In genomic region chr16:88651276-88651988, GRCh38 we compare ENCODE assay signal across 6 cellular contexts. TPM values are rescaled to one million over a fixed set of nuclear protein-coding genes. Genes with fewer than 3 reads are reported as not detected.
A peak's percentile ranks its signal among the peaks of the same experiment; 100 is the strongest.
DNase-seq lines count a peak whose midpoint lies in the region; ATAC-seq, FAIRE-seq and TF ChIP-seq lines count a peak whose summit lies in the region.

No MANE protein-coding gene starts in this region.

- H3K4me1 ChIP-seq in A673 (ENCODE audit: insufficient read depth, low read length, poor library complexity, severe bottlenecking) (peaks cover 17% of the 10 kb centered on the region), OCI-LY3 (ENCODE audit: low read length) (peaks cover 34% of the 10 kb centered on the region)

- H4K20me1 ChIP-seq in OCI-LY3 (ENCODE audit: insufficient read depth, low read length) = peaks cover 39% of the 10 kb centered on the region

- H3K79me2 ChIP-seq in OCI-LY3 (ENCODE audit: low read length) = peaks cover 38% of the 10 kb centered on the region

- H3K4me3 ChIP-seq in A673 (ENCODE audit: low read depth, low read length, poor library complexity, severe bottlenecking) = peak overlapping the region; percentile 74
- peak overlapping the region; percentile 99 for H3K4me3 ChIP-seq in OCI-LY3 (ENCODE audit: low read length)
- H3K4me3 ChIP-seq in bronchial epithelial cell (ENCODE audit: low read depth, low read length) = peak overlapping the region; percentile 57

- no peak for FAIRE-seq in bronchial epithelial cell (lab: Jason Lieb, UNC)

- intact Hi-C loops in A673 (cut with micrococcal nuclease; ENCODE audit: unreplicated experiment) = no loop called here

- H3K9ac ChIP-seq in OCI-LY3 (ENCODE audit: low read length) = peak overlapping the region; percentile 98

- no peaks in the 10 kb centered on the region for H3K27me3 ChIP-seq in A673 (replicated peaks; ENCODE audit: insufficient read depth, low read depth, low read length, poor library complexity)
- H3K27me3 ChIP-seq in OCI-LY3 (ENCODE audit: low read depth, low read length) = no peaks in the 10 kb centered on the region
- H3K27me3 ChIP-seq in bronchial epithelial cell (ENCODE audit: control insufficient read depth, insufficient read depth, low read length) = no peaks in the 10 kb centered on the region

- ATAC-seq in GM21447 (IDR thresholded peaks at IDR 0.05; ENCODE audit: unreplicated experiment) = peak; percentile 80
- peak; percentile 7 for ATAC-seq in omental fat pad (ENCODE audit: low FRiP score)

- POLR2A ChIA-PET in A673 (lab: Charles Lee; ENCODE audit: low non-redundant PET) = no interaction called here

- DNase-seq in A673 (ENCODE audit: low spot score) (no peak), bronchial epithelial cell (ENCODE audit: low read depth) (no peak), omental fat pad (ENCODE audit: low spot score) (no peak), NOMO-1 treated with dmso at 0.1 percent for 144 hours (lab: John Stamatoyannopoulos, UW; ENCODE audit: unreplicated experiment) (no peak)

- TF ChIP-seq CTCF in A673 (conservative IDR thresholded peaks at IDR 0.05; ENCODE audit: low read depth, low read length) (no peak), OCI-LY3 (IDR thresholded peaks at IDR 0.05; ENCODE audit: low read depth, low read length) (no peak), bronchial epithelial cell (IDR thresholded peaks at IDR 0.05; ENCODE audit: insufficient read depth, low read length, severe bottlenecking) (no peak), omental fat pad (IDR thresholded peaks at IDR 0.05) (no peak)

- H2AFZ ChIP-seq in OCI-LY3 (ENCODE audit: low read depth, low read length) = no peak overlapping the region

- peak overlapping the region; percentile 99 for H3K4me2 ChIP-seq in OCI-LY3 (ENCODE audit: low read length)

- BruUV-seq in A673 (replicated peaks; lab: Mats Ljungman, UMichigan) = no TSS peak

- CTCF ChIA-PET in A673 (lab: Charles Lee) = no interaction called here

- H3K27ac ChIP-seq in A673 (ENCODE audit: low read depth, low read length, poor library complexity, severe bottlenecking) = no peak overlapping the region
- peak overlapping the region; percentile 97 for H3K27ac ChIP-seq in OCI-LY3 (ENCODE audit: low read length)

- H3K36me3 ChIP-seq in A673 (ENCODE audit: insufficient read depth, low read length, poor library complexity, severe bottlenecking) (peaks cover 30% of the 10 kb centered on the region), OCI-LY3 (replicated peaks; ENCODE audit: low read depth, low read length) (peaks cover 44% of the 10 kb centered on the region), bronchial epithelial cell (ENCODE audit: control insufficient read depth, insufficient read depth, low read length) (peaks cover 7% of the 10 kb centered on the region)

- H3K9me3 ChIP-seq in A673 (ENCODE audit: low read depth, low read length, poor library complexity, severe bottlenecking) (no peaks in the 10 kb centered on the region), OCI-LY3 (ENCODE audit: insufficient read depth, low read length) (no peaks in the 10 kb centered on the region)

RNA-seq across cellular contexts. Expression of gene CYBA, which starts 0.6 kb away (rescaled TPM):
- 44.7 and 53.6 TPM in 2 replicates for total RNA-seq in A673 (2021)
- 134 and 181 TPM in 2 replicates for total RNA-seq in bronchial epithelial cell
- 100 to 1,000 TPM; 174 to 329 (median 245) TPM for total RNA-seq in omental fat pad

RNA-seq across cellular contexts. Expression of gene MVD, which starts 11.5 kb away (rescaled TPM):
- total RNA-seq in A673 (2021) (127 and 131 TPM in 2 replicates), bronchial epithelial cell (34.6 and 56.6 TPM in 2 replicates), omental fat pad (10 to 100 TPM; 10.9 to 27.5 (median 16.3) TPM)

RNA-seq across cellular contexts. Expression of gene IL17C, which starts 13.1 kb away (rescaled TPM):
- 0.28 TPM in 1 of 2 replicates, not detected in the other for total RNA-seq in A673 (2021)
- under 0.01 TPM in 1 of 2 replicates, not detected in the other for total RNA-seq in bronchial epithelial cell
- not detected for total RNA-seq in omental fat pad

RNA-seq across cellular contexts. Expression of gene SNAI3, which starts 34.9 kb away (rescaled TPM):
- total RNA-seq in A673 (2021) (not detected in 2 replicates), bronchial epithelial cell (0.26 TPM in 1 of 2 replicates, not detected in the other), omental fat pad (1 to 10 TPM in 2 of 4 donors, under 1 TPM in 2; 0.37 to 2.3 (median 0.99) TPM)

RNA-seq across cellular contexts. Expression of gene RNF166, which starts 54.8 kb away (rescaled TPM):
- 32.3 and 36.3 TPM in 2 replicates for total RNA-seq in A673 (2021)
- 6.8 and 9.7 TPM in 2 replicates for total RNA-seq in bronchial epithelial cell
- 10 to 100 TPM; 13.5 to 36.4 (median 20.2) TPM for total RNA-seq in omental fat pad
